In genomic region chr17:1829579-1830257, GRCh38 we compare ENCODE assay signal across 1 cellular context.
A peak's percentile ranks its signal among the peaks of the same experiment; 100 is the strongest.
TF ChIP-seq lines count a peak whose summit lies in the region.

Gene RPA1, plus strand, starts transcription at chr17:1830005. Its CDS starts 89 bp downstream, at chr17:1830094.
Gene SMYD4, minus strand, starts transcription at chr17:1829902. Its CDS starts 1,908 bp downstream, at chr17:1827994.

TF ChIP-seq in HepG2, 621 proteins besides CTCF, POLR2A, EP300 and RAD21 (continued from another document and continues in another):
- TF ChIP-seq ZNF414 (CRISPR knock-in tag; IDR thresholded peaks at IDR 0.05), result no peak
- no peak for TF ChIP-seq NFE2L2 (IDR thresholded peaks at IDR 0.05; ENCODE audit: low read length)
- TF ChIP-seq KAT8 (CRISPR knock-in tag; IDR thresholded peaks at IDR 0.05), result no peak
- TF ChIP-seq DBP (CRISPR knock-in tag; IDR thresholded peaks at IDR 0.05; ENCODE audit: not compliant biosample characterization), result no peak
- TF ChIP-seq ZNF580 (CRISPR knock-in tag; IDR thresholded peaks at IDR 0.05; ENCODE audit: borderline replicate concordance, low read depth), result no peak
- TF ChIP-seq ZNF24 (IDR thresholded peaks at IDR 0.05), result no peak
- TF ChIP-seq ZNF124 (CRISPR knock-in tag; IDR thresholded peaks at IDR 0.05), result no peak
- no peak for TF ChIP-seq ZBTB33 (CRISPR knock-in tag; IDR thresholded peaks at IDR 0.05)
- TF ChIP-seq ZNF724P (CRISPR knock-in tag; IDR thresholded peaks at IDR 0.05; ENCODE audit: borderline replicate concordance), result no peak
- TF ChIP-seq ZNF260 (CRISPR knock-in tag; IDR thresholded peaks at IDR 0.05; ENCODE audit: borderline replicate concordance, low read depth), result no peak
- no peak for TF ChIP-seq ZBTB44 (CRISPR knock-in tag; IDR thresholded peaks at IDR 0.05)
- TF ChIP-seq ARID3A (IDR thresholded peaks at IDR 0.05; ENCODE audit: low read depth, low read length), result no peak
- TF ChIP-seq SPEN (CRISPR knock-in tag; IDR thresholded peaks at IDR 0.05; ENCODE audit: low read depth), result peak; percentile 81; the same call in 1 of the 2 replicates
- TF ChIP-seq FOXM1 (CRISPR knock-in tag; IDR thresholded peaks at IDR 0.05), result no peak
- no peak for TF ChIP-seq ZSCAN29 (CRISPR knock-in tag; conservative IDR thresholded peaks at IDR 0.05)
- no peak for TF ChIP-seq KLF15 (CRISPR knock-in tag; IDR thresholded peaks at IDR 0.05; ENCODE audit: borderline replicate concordance)
- no peak for TF ChIP-seq JUND (CRISPR knock-in tag; IDR thresholded peaks at IDR 0.05)
- 0 out of 2 replicates have a peak, but pooled peaks have one; percentile 51 for TF ChIP-seq ZNF564 (CRISPR knock-in tag; IDR thresholded peaks at IDR 0.05)
- no peak for TF ChIP-seq MZF1 (CRISPR knock-in tag; IDR thresholded peaks at IDR 0.05; ENCODE audit: borderline replicate concordance)
- TF ChIP-seq SMAD1 (CRISPR knock-in tag; IDR thresholded peaks at IDR 0.05; ENCODE audit: borderline replicate concordance, low read depth), result no peak
- TF ChIP-seq TRIM22 (IDR thresholded peaks at IDR 0.05), result no peak
- no peak for TF ChIP-seq ZNF552 (CRISPR knock-in tag; IDR thresholded peaks at IDR 0.05; ENCODE audit: borderline replicate concordance)
- no peak for TF ChIP-seq PAX8 (CRISPR knock-in tag; IDR thresholded peaks at IDR 0.05; ENCODE audit: borderline replicate concordance)
- TF ChIP-seq ATF5 (CRISPR knock-in tag; IDR thresholded peaks at IDR 0.05; ENCODE audit: low read depth), result no peak
- no peak for TF ChIP-seq MTERF4 (CRISPR knock-in tag; IDR thresholded peaks at IDR 0.05)
- no peak for TF ChIP-seq KMT2A (CRISPR knock-in tag; IDR thresholded peaks at IDR 0.05)
- TF ChIP-seq CEBPZ (IDR thresholded peaks at IDR 0.05; ENCODE audit: low read length), result no peak
- no peak for TF ChIP-seq EHMT2 (IDR thresholded peaks at IDR 0.05; ENCODE audit: borderline replicate concordance, low read depth, low read length)
- TF ChIP-seq MIXL1 (CRISPR knock-in tag; IDR thresholded peaks at IDR 0.05), result no peak
- 0 out of 2 replicates have a peak, but pooled peaks have one; percentile 4 for TF ChIP-seq ZGPAT (CRISPR knock-in tag; IDR thresholded peaks at IDR 0.05)
- no peak for TF ChIP-seq ZNF792 (CRISPR knock-in tag; IDR thresholded peaks at IDR 0.05)
- no peak for TF ChIP-seq ZNF569 (CRISPR knock-in tag; IDR thresholded peaks at IDR 0.05; ENCODE audit: borderline replicate concordance)
- TF ChIP-seq ZNF10 (CRISPR knock-in tag; IDR thresholded peaks at IDR 0.05; ENCODE audit: borderline replicate concordance, low read depth), result no peak
- TF ChIP-seq THRA (CRISPR knock-in tag; IDR thresholded peaks at IDR 0.05; ENCODE audit: borderline replicate concordance), result no peak
- TF ChIP-seq ZBTB49 (CRISPR knock-in tag; IDR thresholded peaks at IDR 0.05; ENCODE audit: borderline replicate concordance), result no peak
- no peak for TF ChIP-seq MAFG (CRISPR knock-in tag; IDR thresholded peaks at IDR 0.05)
- TF ChIP-seq ZC3H13 (CRISPR knock-in tag; IDR thresholded peaks at IDR 0.05), result no peak; the same call in 1 of the 2 replicates
- no peak for TF ChIP-seq FOXP1 (IDR thresholded peaks at IDR 0.05)
- TF ChIP-seq FOXP1 (CRISPR knock-in tag; IDR thresholded peaks at IDR 0.05), result no peak
- TF ChIP-seq NBN (conservative IDR thresholded peaks at IDR 0.05), result no peak
- TF ChIP-seq PLRG1 (conservative IDR thresholded peaks at IDR 0.05), result no peak
- no peak for TF ChIP-seq ZFP37 (CRISPR knock-in tag; IDR thresholded peaks at IDR 0.05; ENCODE audit: borderline replicate concordance)
- TF ChIP-seq TOPORS (CRISPR knock-in tag; IDR thresholded peaks at IDR 0.05), result no peak
- TF ChIP-seq RORA (CRISPR knock-in tag; IDR thresholded peaks at IDR 0.05), result no peak
